ENCODE assay signal across 11 cellular contexts in the genomic region with DNA sequence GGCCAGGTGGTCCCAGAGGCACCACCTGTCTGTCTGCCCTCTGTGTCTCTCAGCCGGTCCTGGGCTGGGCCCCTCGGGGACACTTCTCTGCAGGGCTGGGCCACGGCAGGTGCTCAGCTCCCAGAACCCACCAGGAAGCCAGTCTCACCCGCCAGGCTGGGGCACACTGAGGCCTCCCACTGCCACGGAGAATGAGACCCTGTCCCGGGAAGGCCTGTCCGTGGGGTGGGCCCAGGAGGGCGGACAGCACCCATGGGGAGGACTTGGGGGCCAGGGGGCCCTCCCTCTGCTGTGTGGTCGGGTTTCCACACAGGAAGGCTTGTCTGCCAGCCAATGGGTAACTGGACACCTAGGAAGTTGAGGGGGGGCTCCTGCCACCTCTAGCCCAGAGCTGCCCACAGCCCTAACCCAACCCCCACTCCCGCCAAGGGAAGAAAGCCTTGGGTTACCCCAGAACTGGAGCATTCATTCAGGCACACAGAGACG. TPM values are rescaled to one million over a fixed set of nuclear protein-coding genes. Genes with fewer than 3 reads are reported as not detected.
DNase-seq lines count a peak whose midpoint lies in the region; FAIRE-seq and TF ChIP-seq lines count a peak whose summit lies in the region.
"Had no signal": no experiment of that assay in that cellular context is flagged by ENCODE, and none has a peak within 500 bp of the region (broad histone marks: within the 10 kb centered on the region; RNA-seq: fewer than 3 reads in every experiment).

No MANE protein-coding gene starts in this region.

- no peak for TF ChIP-seq CTCF in NB4 (IDR thresholded peaks at IDR 0.05; ENCODE audit: low read depth, low read length)
- peak; percentile 43 for TF ChIP-seq CTCF in chondrocyte (IDR thresholded peaks at IDR 0.05)

- H3K4me3 Mint-ChIP-seq in chondrocyte (ENCODE audit: unreplicated experiment), result no peak overlapping the region

- peaks cover 11% of the 10 kb centered on the region for H3K4me1 Mint-ChIP-seq in chondrocyte (ENCODE audit: low read depth)

- no peaks in the 10 kb centered on the region for H3K9me3 Mint-ChIP-seq in chondrocyte (ENCODE audit: low read depth)

- no peak overlapping the region for H3K4me3 ChIP-seq in NB4 (ENCODE audit: low read depth, low read length)
- no peak overlapping the region for H3K4me3 ChIP-seq in skeletal muscle satellite cell (ENCODE audit: low read length)

- H3K9ac ChIP-seq in skeletal muscle satellite cell (ENCODE audit: low read depth, low read length), result no peak overlapping the region

- H3K27me3 Mint-ChIP-seq in chondrocyte (ENCODE audit: low read depth), result no peaks in the 10 kb centered on the region

- H3K4me1 ChIP-seq in skeletal muscle satellite cell (ENCODE audit: control insufficient read depth, insufficient read depth, low read length), result peaks cover 31% of the 10 kb centered on the region

- H3K36me3 Mint-ChIP-seq in chondrocyte (ENCODE audit: low read depth), result no peaks in the 10 kb centered on the region

- DNase-seq in DMS79 treated with DMSO at 0.1 percent for 48 hours (lab: John Stamatoyannopoulos, UW) (peak; percentile 5), DMS79 (lab: John Stamatoyannopoulos, UW) (no peak), NB4 (ENCODE audit: low read depth) (peak; percentile 61), chondrocyte (ENCODE audit: low spot score) (no peak), medulla oblongata (ENCODE audit: extremely low spot score) (no peak), RCC 7860 (ENCODE audit: low spot score) (no peak), NCI-H187 (lab: John Stamatoyannopoulos, UW) (no peak)

- no peaks in the 10 kb centered on the region for H3K27me3 ChIP-seq in skeletal muscle satellite cell (ENCODE audit: control insufficient read depth, insufficient read depth, low read length)

- FAIRE-seq in RCC 7860 (lab: Jason Lieb, UNC), result no peak

- peaks cover 4% of the 10 kb centered on the region for H3K36me3 ChIP-seq in skeletal muscle satellite cell (ENCODE audit: insufficient read depth, low read length)

- H3K9me3 ChIP-seq in skeletal muscle satellite cell (replicated peaks; ENCODE audit: low read length), result no peaks in the 10 kb centered on the region

- H3K4me2 ChIP-seq in skeletal muscle satellite cell (ENCODE audit: low read length), result peak overlapping the region; percentile 58

- H3K27ac Mint-ChIP-seq in chondrocyte (ENCODE audit: unreplicated experiment), result no peak overlapping the region

- TF ChIP-seq POLR2A in NB4 (IDR thresholded peaks at IDR 0.05; ENCODE audit: extremely low read depth, insufficient read length), result no peak

RNA-seq across cellular contexts. Expression of a gene that starts 4.1 kb away (rescaled TPM):
- 117 to 155 TPM (median 121 TPM) in 3 replicates for total RNA-seq in chondrocyte
- total RNA-seq in skeletal muscle satellite cell (2012; rRNA removed), result 261 and 457 TPM in 2 replicates

RNA-seq across cellular contexts. Expression of a gene that starts 6.3 kb away (rescaled TPM):
- total RNA-seq in chondrocyte, result not detected in 3 replicates
- not detected in 2 replicates for total RNA-seq in skeletal muscle satellite cell (2012; rRNA removed)
- total RNA-seq: dermis blood vessel endothelial cell, mononuclear cell had no signal

RNA-seq across cellular contexts. Expression of a gene that starts 9.7 kb away (rescaled TPM):
- total RNA-seq in chondrocyte, result 0.22 TPM in 1 of 3 replicates, not detected in the others
- not detected in 2 replicates for total RNA-seq in skeletal muscle satellite cell (2012; rRNA removed)
- total RNA-seq: dermis blood vessel endothelial cell, H7 had no signal

RNA-seq across cellular contexts. Expression of a gene that starts 12.0 kb away (rescaled TPM):
- 0.44 to 0.92 TPM (median 0.79 TPM) in 3 replicates for total RNA-seq in chondrocyte
- 0.22 and 1.0 TPM in 2 replicates for total RNA-seq in skeletal muscle satellite cell (2012; rRNA removed)

RNA-seq across cellular contexts. Expression of a gene that starts 14.1 kb away (rescaled TPM):
- not detected in 3 replicates for total RNA-seq in chondrocyte
- not detected in 2 replicates for total RNA-seq in skeletal muscle satellite cell (2012; rRNA removed)
- total RNA-seq: H7, mononuclear cell had no signal

Comparison
In these comparisons a context has a peak if more than half of its experiments do, and no peak if none do; other contexts are left out.
1. DNase-seq: peak in DMS79 treated with DMSO at 0.1 percent for 48 hours (single experiment) and NB4 (single experiment); none in DMS79 (single experiment), chondrocyte (single experiment), medulla oblongata (single experiment), RCC 7860 (single experiment) and NCI-H187 (0 of 2).